In genomic region chr22:50520184-50520583, GRCh38 we compare ENCODE assay signal across 5 cellular contexts. TPM values are rescaled to one million over a fixed set of nuclear protein-coding genes. Genes with fewer than 3 reads are reported as not detected.
"Had no signal": no experiment of that assay in that cellular context is flagged by ENCODE, and none has a peak within 500 bp of the region (broad histone marks: within the 10 kb centered on the region; RNA-seq: fewer than 3 reads in every experiment).

No MANE protein-coding gene starts in this region.

RNA-seq across cellular contexts. Expression of gene SCO2, which starts 5.2 kb away (rescaled TPM):
- total RNA-seq: H1 had no signal

RNA-seq across cellular contexts. Expression of gene KLHDC7B, which starts 25.5 kb away (rescaled TPM):
- total RNA-seq: GM23248, GM23338, H1, H7, H9 had no signal
- polyA plus RNA-seq: GM23338, H1 had no signal
